ENCODE assay signal across 1 cellular context in genomic region chr5:16889203-16889971, GRCh38.
TF ChIP-seq lines count a peak whose summit lies in the region.

No MANE protein-coding gene starts in this region.

TF ChIP-seq in HEK293, 187 proteins besides CTCF, POLR2A, EP300 and RAD21 (continued from another document and continues in another):
- TF ChIP-seq ZNF677 (tag by site-specific recombination; IDR thresholded peaks at IDR 0.05) (no peak), ZEB2 (tag by site-specific recombination; IDR thresholded peaks at IDR 0.05) (peak; percentile 90), ZNF558 (tag by site-specific recombination; IDR thresholded peaks at IDR 0.05) (peak; percentile 57; the same call in 1 of the 2 replicates), ZNF791 (tag by site-specific recombination; IDR thresholded peaks at IDR 0.05) (no peak), ZNF510 (tag by site-specific recombination; IDR thresholded peaks at IDR 0.05; ENCODE audit: insufficient replicate concordance) (no peak), ZNF610 (tag by site-specific recombination; IDR thresholded peaks at IDR 0.05; ENCODE audit: borderline replicate concordance) (0 out of 2 replicates have a peak, but pooled peaks have one; percentile 72), ZNF549 (tag by site-specific recombination; IDR thresholded peaks at IDR 0.05) (no peak), ZNF692 (tag by site-specific recombination; IDR thresholded peaks at IDR 0.05) (peak; percentile 88), HOXC10 (CRISPR knock-in tag; IDR thresholded peaks at IDR 0.05) (no peak), GLI2 (tag by site-specific recombination; IDR thresholded peaks at IDR 0.05; ENCODE audit: borderline replicate concordance, low read depth) (peak; percentile 89; the same call in 1 of the 2 replicates), ZNF701 (tag by site-specific recombination; IDR thresholded peaks at IDR 0.05) (no peak), BCL11A (tag by site-specific recombination; IDR thresholded peaks at IDR 0.05; ENCODE audit: low read depth) (peak; percentile 83; the same call in 1 of the 2 replicates), RBAK (tag by site-specific recombination; IDR thresholded peaks at IDR 0.05) (no peak), ZNF433 (tag by site-specific recombination; IDR thresholded peaks at IDR 0.05; ENCODE audit: low read depth) (no peak), ZNF670 (tag by site-specific recombination; IDR thresholded peaks at IDR 0.05; ENCODE audit: low read depth) (no peak), FEZF1 (tag by site-specific recombination; IDR thresholded peaks at IDR 0.05) (peak; percentile 100), YY2 (tag by site-specific recombination; IDR thresholded peaks at IDR 0.05) (no peak), ZNF843 (tag by site-specific recombination; IDR thresholded peaks at IDR 0.05) (peak; percentile 97), ATF2 (tag by site-specific recombination; IDR thresholded peaks at IDR 0.05; ENCODE audit: low read depth) (0 out of 2 replicates have a peak, but pooled peaks have one; percentile 27), ZNF521 (tag by site-specific recombination; IDR thresholded peaks at IDR 0.05) (no peak), TCF7L2 (IDR thresholded peaks at IDR 0.05; ENCODE audit: borderline replicate concordance, low read depth, low read length) (peak; percentile 64; the same call in 1 of the 2 replicates), ZNF239 (tag by site-specific recombination; IDR thresholded peaks at IDR 0.05) (no peak), ZNF426 (tag by site-specific recombination; IDR thresholded peaks at IDR 0.05) (no peak), ZFP69B (tag by site-specific recombination; IDR thresholded peaks at IDR 0.05) (peak; percentile 72; the same call in 1 of the 2 replicates), ZNF621 (tag by site-specific recombination; IDR thresholded peaks at IDR 0.05) (no peak), ZNF645 (tag by site-specific recombination; IDR thresholded peaks at IDR 0.05) (no peak), HOXD13 (CRISPR knock-in tag; IDR thresholded peaks at IDR 0.05; ENCODE audit: borderline replicate concordance) (peak; percentile 57; the same call in 1 of the 2 replicates), SP2 (tag by site-specific recombination; IDR thresholded peaks at IDR 0.05) (no peak; the same call in 1 of the 2 replicates), ZNF660 (tag by site-specific recombination; IDR thresholded peaks at IDR 0.05) (no peak), ZNF449 (tag by site-specific recombination; IDR thresholded peaks at IDR 0.05) (0 out of 2 replicates have a peak, but pooled peaks have one; percentile 59), OVOL3 (tag by site-specific recombination; IDR thresholded peaks at IDR 0.05) (peak; percentile 83; the same call in 1 of the 2 replicates), ZNF335 (tag by site-specific recombination; conservative IDR thresholded peaks at IDR 0.05) (0 out of 2 replicates have a peak, but pooled peaks have one; percentile 26), ZNF248 (tag by site-specific recombination; IDR thresholded peaks at IDR 0.05) (no peak), ZNF146 (tag by site-specific recombination; IDR thresholded peaks at IDR 0.05) (no peak), KLF9 (tag by site-specific recombination; IDR thresholded peaks at IDR 0.05; ENCODE audit: low read depth) (no peak), ZNF707 (tag by site-specific recombination; IDR thresholded peaks at IDR 0.05) (peak; percentile 25; the same call in 1 of the 2 replicates), ZNF501 (tag by site-specific recombination; IDR thresholded peaks at IDR 0.05) (no peak), OSR2 (tag by site-specific recombination; IDR thresholded peaks at IDR 0.05) (peak; percentile 99), ZNF629 (tag by site-specific recombination; IDR thresholded peaks at IDR 0.05) (peak; percentile 84), TRIM28 (IDR thresholded peaks at IDR 0.05; ENCODE audit: borderline replicate concordance, low read length) (no peak; the same call in 1 of the 2 replicates), ZNF560 (tag by site-specific recombination; IDR thresholded peaks at IDR 0.05; ENCODE audit: borderline replicate concordance) (no peak), ZNF311 (tag by site-specific recombination; IDR thresholded peaks at IDR 0.05; ENCODE audit: borderline replicate concordance) (no peak), ZNF623 (tag by site-specific recombination; IDR thresholded peaks at IDR 0.05) (no peak), ZBTB10 (tag by site-specific recombination; IDR thresholded peaks at IDR 0.05) (no peak), SCRT1 (tag by site-specific recombination; IDR thresholded peaks at IDR 0.05; ENCODE audit: borderline replicate concordance) (no peak), ZNF157 (tag by site-specific recombination; IDR thresholded peaks at IDR 0.05) (no peak), ELK4 (IDR thresholded peaks at IDR 0.05; ENCODE audit: borderline replicate concordance, low read depth, low read length) (no peak), ZNF132 (tag by site-specific recombination; IDR thresholded peaks at IDR 0.05; ENCODE audit: borderline replicate concordance) (no peak), ZNF202 (tag by site-specific recombination; IDR thresholded peaks at IDR 0.05; ENCODE audit: borderline replicate concordance) (no peak), ZNF26 (tag by site-specific recombination; IDR thresholded peaks at IDR 0.05) (no peak), ZNF138 (tag by site-specific recombination; IDR thresholded peaks at IDR 0.05; ENCODE audit: borderline replicate concordance) (no peak), ZNF585B (tag by site-specific recombination; IDR thresholded peaks at IDR 0.05) (no peak), ZBTB48 (tag by site-specific recombination; IDR thresholded peaks at IDR 0.05) (no peak), KLF8 (tag by site-specific recombination; IDR thresholded peaks at IDR 0.05) (peak; percentile 64; the same call in 1 of the 2 replicates), KLF10 (tag by site-specific recombination; IDR thresholded peaks at IDR 0.05) (peak; percentile 86), ZSCAN4 (tag by site-specific recombination; IDR thresholded peaks at IDR 0.05) (no peak), KLF17 (tag by site-specific recombination; IDR thresholded peaks at IDR 0.05) (peak; percentile 74), ZBTB1 (tag by site-specific recombination; IDR thresholded peaks at IDR 0.05) (peak; percentile 79; the same call in 1 of the 2 replicates), GLI4 (tag by site-specific recombination; IDR thresholded peaks at IDR 0.05) (no peak), SP7 (tag by site-specific recombination; IDR thresholded peaks at IDR 0.05) (peak; percentile 98), ZNF837 (tag by site-specific recombination; IDR thresholded peaks at IDR 0.05) (no peak), ZBTB21 (tag by site-specific recombination; IDR thresholded peaks at IDR 0.05) (peak; percentile 29; the same call in 1 of the 2 replicates), GLIS2 (tag by site-specific recombination; IDR thresholded peaks at IDR 0.05) (no peak), ZNF596 (tag by site-specific recombination; IDR thresholded peaks at IDR 0.05) (peak; percentile 77; the same call in 1 of the 2 replicates), BCL11B (tag by site-specific recombination; IDR thresholded peaks at IDR 0.05; ENCODE audit: low read depth) (peak; percentile 72; the same call in 1 of the 2 replicates)
